1 cellular context compared by ENCODE assay signal in the genomic region with DNA sequence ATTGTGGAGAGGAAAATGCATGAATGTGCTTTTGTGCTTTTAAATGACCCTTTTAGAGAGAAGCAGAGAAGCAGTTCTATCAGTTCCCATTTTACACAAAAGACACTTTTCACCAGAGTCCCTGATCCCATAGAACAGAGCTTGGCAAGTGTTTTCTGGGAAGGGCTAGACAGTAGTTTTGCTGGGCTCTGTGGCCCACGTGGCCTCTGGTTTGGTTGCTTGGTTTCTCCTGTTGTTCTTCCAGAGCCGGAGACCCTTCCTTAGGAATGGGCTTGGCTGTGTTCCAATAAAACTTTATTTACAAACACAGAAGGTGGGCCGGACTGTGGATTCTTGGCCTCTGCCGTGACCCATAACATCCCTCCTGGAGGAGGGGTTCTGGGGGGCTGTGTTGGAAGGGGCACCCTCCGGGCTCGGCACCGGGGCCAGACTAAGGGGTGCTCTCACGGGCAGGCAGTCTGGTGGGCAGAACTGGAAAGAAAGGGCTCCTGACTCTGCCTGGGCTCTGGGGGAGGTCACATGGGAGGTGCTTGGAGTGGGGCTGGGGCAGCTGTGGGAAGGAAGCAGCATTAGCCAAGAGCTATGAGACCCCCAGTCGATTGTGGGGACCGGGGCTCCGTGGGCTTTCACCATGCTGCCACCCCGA.
TF ChIP-seq lines count a peak whose summit lies in the region.

No MANE protein-coding gene starts in this region.

TF ChIP-seq in SK-N-SH, 30 proteins besides CTCF, POLR2A, EP300 and RAD21 (continued from another document):
- TF ChIP-seq USF2 (IDR thresholded peaks at IDR 0.05; ENCODE audit: borderline replicate concordance, low read depth, low read length) (no peak), PBX3 (IDR thresholded peaks at IDR 0.05) (no peak), POLR2AphosphoS5 (IDR thresholded peaks at IDR 0.05; ENCODE audit: low read depth, low read length) (no peak), MEF2A (IDR thresholded peaks at IDR 0.05; ENCODE audit: borderline replicate concordance, low read depth) (no peak), USF1 (IDR thresholded peaks at IDR 0.05; ENCODE audit: borderline replicate concordance, low read depth) (no peak), REST (IDR thresholded peaks at IDR 0.05; ENCODE audit: low read depth, low read length) (no peak)
